Comparison of ENCODE assay signal across 19 cellular contexts in genomic region chr2:184564092-184564491, GRCh38. TPM values are rescaled to one million over a fixed set of nuclear protein-coding genes. Genes with fewer than 3 reads are reported as not detected.
DNase-seq lines count a peak whose midpoint lies in the region; ATAC-seq, FAIRE-seq and TF ChIP-seq lines count a peak whose summit lies in the region.
"Had no signal": no experiment of that assay in that cellular context is flagged by ENCODE, and none has a peak within 500 bp of the region (broad histone marks: within the 10 kb centered on the region; RNA-seq: fewer than 3 reads in every experiment).

No MANE protein-coding gene starts in this region.

- no peak overlapping the region for H3K23ac ChIP-seq in mesenchymal stem cell (ENCODE audit: low read length in 2 of 2)

- TF ChIP-seq CTCF in D721Med (IDR thresholded peaks at IDR 0.05; ENCODE audit: insufficient read depth, missing control alignments) = no peak

- H3K4me1 ChIP-seq in adipocyte (ENCODE audit: control insufficient read depth, insufficient read depth, low read length) = no peaks in the 10 kb centered on the region
- H3K4me1 ChIP-seq in mesenchymal stem cell (ENCODE audit: control insufficient read depth, insufficient read depth, low read depth, low read length) = no peaks in the 10 kb centered on the region
- H3K4me1 ChIP-seq: BE2C had no signal

- no peak overlapping the region for H2BK120ac ChIP-seq in mesenchymal stem cell (ENCODE audit: low read depth, low read length)

- no peak overlapping the region for H3K4ac ChIP-seq in mesenchymal stem cell (ENCODE audit: low read depth in 1 of 2, low read length in 2 of 2)

- H3K9me3 ChIP-seq in adipocyte (ENCODE audit: control insufficient read depth, low read length) = no peaks in the 10 kb centered on the region
- no peaks in the 10 kb centered on the region for H3K9me3 ChIP-seq in mesenchymal stem cell (ENCODE audit: control insufficient read depth, low read length)
- H3K9me3 ChIP-seq: BE2C had no signal

- no peak overlapping the region for H3K4me2 ChIP-seq in mesenchymal stem cell (ENCODE audit: low read length, poor library complexity, severe bottlenecking)

- no peak overlapping the region for H3K4me3 ChIP-seq in adipocyte (ENCODE audit: low read length)
- H3K4me3 ChIP-seq in mesenchymal stem cell (ENCODE audit: insufficient read depth in 1 of 2, low read depth in 1 of 2, low read length in 2 of 2) = no peak overlapping the region
- H3K4me3 ChIP-seq: GM23248, K562 had no signal

- H2BK5ac ChIP-seq in mesenchymal stem cell (ENCODE audit: low read depth, low read length, poor library complexity, severe bottlenecking) = no peak overlapping the region

- ATAC-seq in HG02588 (IDR thresholded peaks at IDR 0.05; ENCODE audit: unreplicated experiment) = no peak
- ATAC-seq: K562 had no signal

- H3K27me3 ChIP-seq in adipocyte (replicated peaks; ENCODE audit: control insufficient read depth, insufficient read depth, low read length) = no peaks in the 10 kb centered on the region
- H3K27me3 ChIP-seq in mesenchymal stem cell (ENCODE audit: control insufficient read depth in 1 of 2, insufficient read depth in 1 of 2, low read length in 2 of 2) = no peaks in the 10 kb centered on the region
- H3K27me3 ChIP-seq: BE2C had no signal

- peak; percentile 21 for FAIRE-seq in D721Med (lab: Jason Lieb, UNC)
- FAIRE-seq: G401.6, GM12891, HTR-8/SVneo had no signal

- no peak overlapping the region for H4K8ac ChIP-seq in mesenchymal stem cell (ENCODE audit: low read length)

- H3K18ac ChIP-seq in mesenchymal stem cell (ENCODE audit: low read depth in 1 of 2, low read length in 2 of 2) = no peak overlapping the region

- no peak overlapping the region for H3K14ac ChIP-seq in mesenchymal stem cell (ENCODE audit: low read length in 2 of 2)

- H3K36me3 ChIP-seq in adipocyte (ENCODE audit: control insufficient read depth, insufficient read depth, low read length, severe bottlenecking) (no peaks in the 10 kb centered on the region), mesenchymal stem cell (ENCODE audit: control insufficient read depth in 1 of 2, insufficient read depth in 2 of 2, low read depth in 1 of 2, low read length in 2 of 2) (no peaks in the 10 kb centered on the region)
- H3K36me3 ChIP-seq: BE2C had no signal

- H2AK5ac ChIP-seq in mesenchymal stem cell (ENCODE audit: low read length, severe bottlenecking) = no peak overlapping the region

- H3K79me1 ChIP-seq in mesenchymal stem cell (replicated peaks; ENCODE audit: low read length, poor library complexity, severe bottlenecking) = no peaks in the 10 kb centered on the region

- DNase-seq in D721Med (ENCODE audit: insufficient read length, low spot score) = no peak
- DNase-seq in HCEC 1CT = peak; percentile 13
- DNase-seq in adipocyte (ENCODE audit: low read depth) = peak; percentile 72
- peak; percentile 7 for DNase-seq in mesenchymal stem cell
- DNase-seq in NK-92 treated with Interleukin-12 subunit alpha and Interleukin-12 subunit beta, amount 100 ng/mL, for 24 hours (lab: John Stamatoyannopoulos, UW) = no peak
- DNase-seq in AG08395 (ENCODE audit: low spot score) = no peak
- DNase-seq: BE2C; C1 segment of cervical spinal cord; CD4-positive, CD25-positive, alpha-beta regulatory T cell; CD8-positive, alpha-beta memory T cell; COR-L47; GM23248; IMR-90 had no signal

- no peak overlapping the region for H2BK15ac ChIP-seq in mesenchymal stem cell (ENCODE audit: low read depth, poor library complexity, severe bottlenecking)

- 17% methylated on average over 1 of the region's 1 CpG for WGBS in mesenchymal stem cell

- H2AFZ ChIP-seq in mesenchymal stem cell (ENCODE audit: low read depth, low read length) = no peak overlapping the region
- H2AFZ ChIP-seq: GM23248 had no signal

- H3K9ac ChIP-seq in adipocyte (ENCODE audit: low read length) (no peak overlapping the region), mesenchymal stem cell (ENCODE audit: low read length) (no peak overlapping the region)
- H3K9ac ChIP-seq: GM23248 had no signal

- H3K27ac ChIP-seq in mesenchymal stem cell (ENCODE audit: low read length, poor library complexity, severe bottlenecking) = no peak overlapping the region
- H3K27ac ChIP-seq: GM23248, HL-60 had no signal

- H4K91ac ChIP-seq in mesenchymal stem cell (ENCODE audit: low read length) = no peak overlapping the region

- H2BK12ac ChIP-seq in mesenchymal stem cell (ENCODE audit: low read length in 2 of 2) = no peak overlapping the region

RNA-seq across cellular contexts. Expression of gene ZNF804A, which starts 34.2 kb away (rescaled TPM):
- 16.5 TPM for polyA plus RNA-seq in mesenchymal stem cell (2013, experiment 1 of 2)
- 16.6 TPM for polyA plus RNA-seq in mesenchymal stem cell (2013, experiment 2 of 2)
- polyA plus RNA-seq: CD4-positive, CD25-positive, alpha-beta regulatory T cell; CD8-positive, alpha-beta memory T cell had no signal

Comparison
In these comparisons a context has a peak if more than half of its experiments do, and no peak if none do; other contexts are left out.
1. DNase-seq: peak in HCEC 1CT (single experiment), adipocyte (single experiment) and mesenchymal stem cell (single experiment); none in D721Med (single experiment), NK-92 treated with Interleukin-12 subunit alpha and Interleukin-12 subunit beta, amount 100 ng/mL, for 24 hours (single experiment) and AG08395 (single experiment).